ENCODE assay signal across 10 cellular contexts in the genomic region with DNA sequence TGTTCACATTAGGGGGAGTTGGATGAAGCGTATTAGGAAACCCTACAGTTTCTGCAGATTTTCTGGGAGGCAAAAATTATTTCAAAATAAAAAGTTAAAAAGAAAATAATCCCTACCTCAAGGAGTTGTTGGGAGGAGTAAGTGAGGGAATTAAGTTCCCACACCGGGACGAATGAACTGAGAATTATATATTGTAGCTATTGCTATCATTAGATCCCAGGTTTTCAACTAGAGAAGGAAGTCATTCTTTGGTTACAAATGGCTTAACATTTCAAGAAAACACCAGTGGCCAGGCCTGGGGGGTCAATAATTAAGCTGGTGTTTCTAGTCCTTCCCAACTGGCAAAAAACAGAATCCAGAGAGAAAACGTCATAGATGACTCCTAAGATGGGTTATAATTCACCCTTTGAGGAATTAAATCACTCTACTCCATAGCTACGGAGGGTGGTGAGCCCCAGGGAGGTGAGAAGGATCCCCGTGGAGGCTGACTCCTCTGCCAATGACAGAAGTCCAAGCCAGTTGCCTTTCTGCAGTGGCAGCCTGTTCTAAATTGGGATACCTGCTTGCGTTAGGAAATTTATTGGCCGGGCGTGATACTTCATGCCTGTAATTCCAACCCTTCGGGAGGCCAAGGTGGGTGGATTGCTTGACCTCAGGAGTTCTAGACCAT. TPM values are rescaled to one million over a fixed set of nuclear protein-coding genes. Genes with fewer than 3 reads are reported as not detected.
DNase-seq lines count a peak whose midpoint lies in the region; ATAC-seq and TF ChIP-seq lines count a peak whose summit lies in the region.
"Had no signal": no experiment of that assay in that cellular context is flagged by ENCODE, and none has a peak within 500 bp of the region (broad histone marks: within the 10 kb centered on the region; RNA-seq: fewer than 3 reads in every experiment).

No MANE protein-coding gene starts in this region.

- DNase-seq in T-helper 2 cell treated with Interferon-gamma antibody and Interleukin-4, amounts not matched to agents 5 μg/mL and 100 μg/mL, for 36 hours (ENCODE audit: low spot score) = no peak
- DNase-seq in T-helper 2 cell = no peak
- DNase-seq in activated CD8-positive, alpha-beta T cell treated with anti-CD3 and anti-CD28 coated beads, Interleukin-2, amount 10 ng/mL, durations not matched to agents 7 days and 5 days = no peak
- peak in 1 of 2 donors; percentile 35 for DNase-seq in heart right ventricle
- peak; percentile 79 for DNase-seq in renal cortical epithelial cell (ENCODE audit: low read depth)
- no peak for DNase-seq in GM20000 (ENCODE audit: low spot score)
- DNase-seq in activated CD4-positive, alpha-beta T cell treated with anti-CD3 and anti-CD28 coated beads for 1 hour = no peak
- DNase-seq in activated CD4-positive, alpha-beta T cell treated with anti-CD3 and anti-CD28 coated beads, Interleukin-2, amount 10 ng/mL, durations not matched to agents 24 days and 14 days = no peak
- DNase-seq: activated gamma-delta T cell treated with Interleukin-2 at 50 U/mL for 16 hours, NCI-H1417 treated with DMSO at 0.1 percent for 48 hours had no signal

- peak overlapping the region; percentile 47 for H3K27ac Mint-ChIP-seq in T-helper 2 cell treated with Interferon-gamma antibody and Interleukin-4, amounts not matched to agents 5 μg/mL and 100 μg/mL, for 36 hours
- H3K27ac Mint-ChIP-seq in activated CD8-positive, alpha-beta T cell treated with anti-CD3 and anti-CD28 coated beads, Interleukin-2, amount 10 ng/mL, durations not matched to agents 7 days and 5 days = no peak overlapping the region
- no peak overlapping the region for H3K27ac Mint-ChIP-seq in activated CD4-positive, alpha-beta T cell treated with anti-CD3 and anti-CD28 coated beads, Interleukin-2, amount 10 ng/mL, durations not matched to agents 24 days and 14 days

- no peaks in the 10 kb centered on the region for H3K9me3 ChIP-seq in heart right ventricle

- H3K4me3 ChIP-seq in heart right ventricle = no peak overlapping the region

- TF ChIP-seq CTCF in heart right ventricle (IDR thresholded peaks at IDR 0.05) (no peak), GM20000 (IDR thresholded peaks at IDR 0.05; ENCODE audit: extremely low read depth, missing control alignments) (no peak)

- peaks cover 7% of the 10 kb centered on the region for H3K4me1 Mint-ChIP-seq in T-helper 2 cell treated with Interferon-gamma antibody and Interleukin-4, amounts not matched to agents 5 μg/mL and 100 μg/mL, for 36 hours (ENCODE audit: low read depth)
- peaks cover 16% of the 10 kb centered on the region for H3K4me1 Mint-ChIP-seq in activated CD8-positive, alpha-beta T cell treated with anti-CD3 and anti-CD28 coated beads, Interleukin-2, amount 10 ng/mL, durations not matched to agents 7 days and 5 days (ENCODE audit: low read depth)
- H3K4me1 Mint-ChIP-seq in activated CD4-positive, alpha-beta T cell treated with anti-CD3 and anti-CD28 coated beads, Interleukin-2, amount 10 ng/mL, durations not matched to agents 24 days and 14 days = peaks cover 11% of the 10 kb centered on the region

- no peaks in the 10 kb centered on the region for H3K27me3 ChIP-seq in heart right ventricle

- whole genome bisulfite sequencing in heart right ventricle, 2 donors = 53 to 54% methylated on average over 10 of the region's 10 CpGs

- intact Hi-C loops in heart right ventricle (cut with DNase I) = loop anchor here in 3 of 10 donors (2.0 to 5.0 kb wide), 2 partner anchors 51 to 53 kb away; a partner anchor contains a TSS
- intact Hi-C loops in activated CD4-positive, alpha-beta T cell treated with anti-CD3 and anti-CD28 coated beads, Interleukin-2, amount 10 ng/mL, durations not matched to agents 24 days and 14 days (cut with micrococcal nuclease) = no loop called here

- no peaks in the 10 kb centered on the region for H3K27me3 Mint-ChIP-seq in T-helper 2 cell treated with Interferon-gamma antibody and Interleukin-4, amounts not matched to agents 5 μg/mL and 100 μg/mL, for 36 hours (ENCODE audit: low read depth)
- no peaks in the 10 kb centered on the region for H3K27me3 Mint-ChIP-seq in activated CD8-positive, alpha-beta T cell treated with anti-CD3 and anti-CD28 coated beads, Interleukin-2, amount 10 ng/mL, durations not matched to agents 7 days and 5 days (ENCODE audit: low read depth)
- no peaks in the 10 kb centered on the region for H3K27me3 Mint-ChIP-seq in activated CD4-positive, alpha-beta T cell treated with anti-CD3 and anti-CD28 coated beads, Interleukin-2, amount 10 ng/mL, durations not matched to agents 24 days and 14 days

- no peaks in the 10 kb centered on the region for H3K9me3 Mint-ChIP-seq in T-helper 2 cell treated with Interferon-gamma antibody and Interleukin-4, amounts not matched to agents 5 μg/mL and 100 μg/mL, for 36 hours
- no peaks in the 10 kb centered on the region for H3K9me3 Mint-ChIP-seq in activated CD8-positive, alpha-beta T cell treated with anti-CD3 and anti-CD28 coated beads, Interleukin-2, amount 10 ng/mL, durations not matched to agents 7 days and 5 days (ENCODE audit: insufficient read depth)
- no peaks in the 10 kb centered on the region for H3K9me3 Mint-ChIP-seq in activated CD4-positive, alpha-beta T cell treated with anti-CD3 and anti-CD28 coated beads, Interleukin-2, amount 10 ng/mL, durations not matched to agents 24 days and 14 days

- H3K36me3 Mint-ChIP-seq in T-helper 2 cell treated with Interferon-gamma antibody and Interleukin-4, amounts not matched to agents 5 μg/mL and 100 μg/mL, for 36 hours (ENCODE audit: low read depth) = peaks cover 19% of the 10 kb centered on the region
- H3K36me3 Mint-ChIP-seq in activated CD8-positive, alpha-beta T cell treated with anti-CD3 and anti-CD28 coated beads, Interleukin-2, amount 10 ng/mL, durations not matched to agents 7 days and 5 days (ENCODE audit: low read depth) = peaks cover 27% of the 10 kb centered on the region
- H3K36me3 Mint-ChIP-seq in activated CD4-positive, alpha-beta T cell treated with anti-CD3 and anti-CD28 coated beads, Interleukin-2, amount 10 ng/mL, durations not matched to agents 24 days and 14 days (ENCODE audit: low read depth) = peaks cover 24% of the 10 kb centered on the region

- CTCF ChIA-PET in activated CD8-positive, alpha-beta T cell treated with anti-CD3 and anti-CD28 coated beads, Interleukin-2, amount 10 ng/mL, durations not matched to agents 7 days and 5 days (lab: Charles Lee) = interaction anchor here (1.0 to 1.1 kb wide), 2 partner anchors 35 to 37 kb away, joined by 3 to 5 read pairs; no protein-coding TSS in a partner anchor

- H3K36me3 ChIP-seq in heart right ventricle = peaks cover 0 to 46% (median 25%) of the 10 kb centered on the region in 9 donors

- peak overlapping the region; percentile 2 to 89 (median 78) for H3K27ac ChIP-seq in heart right ventricle

- no peak for ATAC-seq in activated CD8-positive, alpha-beta T cell treated with anti-CD3 and anti-CD28 coated beads, Interleukin-2, amount 10 ng/mL, durations not matched to agents 7 days and 5 days
- peak in 5 of 8 donors; percentile 2 to 49 (median 21) for ATAC-seq in heart right ventricle

- H3K4me1 ChIP-seq in heart right ventricle = peaks cover 7 to 39% (median 20%) of the 10 kb centered on the region in 9 donors

- POLR2A ChIA-PET in activated CD8-positive, alpha-beta T cell treated with anti-CD3 and anti-CD28 coated beads, Interleukin-2, amount 10 ng/mL, durations not matched to agents 7 days and 5 days (lab: Charles Lee) = no interaction called here

- peak overlapping the region; percentile 37 for H3K4me3 Mint-ChIP-seq in T-helper 2 cell treated with Interferon-gamma antibody and Interleukin-4, amounts not matched to agents 5 μg/mL and 100 μg/mL, for 36 hours
- peak overlapping the region; percentile 23 for H3K4me3 Mint-ChIP-seq in activated CD8-positive, alpha-beta T cell treated with anti-CD3 and anti-CD28 coated beads, Interleukin-2, amount 10 ng/mL, durations not matched to agents 7 days and 5 days
- no peak overlapping the region for H3K4me3 Mint-ChIP-seq in activated CD4-positive, alpha-beta T cell treated with anti-CD3 and anti-CD28 coated beads, Interleukin-2, amount 10 ng/mL, durations not matched to agents 24 days and 14 days

RNA-seq across cellular contexts. Expression of a gene that starts 1.2 kb away (rescaled TPM):
- total RNA-seq in activated CD8-positive, alpha-beta T cell treated with anti-CD3 and anti-CD28 coated beads, Interleukin-2, amount 10 ng/mL, durations not matched to agents 7 days and 5 days = 10 to 100 TPM; 49.6 to 54.9 TPM
- 10 to 100 TPM; 14.2 to 48.5 (median 21.1) TPM for total RNA-seq in heart right ventricle
- polyA plus RNA-seq in heart right ventricle = 100 to 1,000 TPM in 1 of 2 donors, 10 to 100 TPM in 1; 28.2 to 211 TPM
- 52.1 and 140 TPM in 2 replicates for total RNA-seq in renal cortical epithelial cell
- 85.2 and 90.8 TPM in 2 replicates for total RNA-seq in activated CD4-positive, alpha-beta T cell treated with anti-CD3 and anti-CD28 coated beads, Interleukin-2, amount 10 ng/mL, durations not matched to agents 24 days and 14 days

RNA-seq across cellular contexts. Expression of a gene that starts 32.0 kb away (rescaled TPM):
- total RNA-seq in activated CD8-positive, alpha-beta T cell treated with anti-CD3 and anti-CD28 coated beads, Interleukin-2, amount 10 ng/mL, durations not matched to agents 7 days and 5 days = 10 to 100 TPM; 19.4 to 20.2 TPM
- total RNA-seq in heart right ventricle = 10 to 100 TPM in 1 of 10 donors, 1 to 10 TPM in 9; 2.5 to 13.4 (median 6.1) TPM
- polyA plus RNA-seq in heart right ventricle = 1 to 10 TPM; 5.0 to 8.9 TPM
- total RNA-seq in renal cortical epithelial cell = 3.0 and 5.4 TPM in 2 replicates
- total RNA-seq in activated CD4-positive, alpha-beta T cell treated with anti-CD3 and anti-CD28 coated beads, Interleukin-2, amount 10 ng/mL, durations not matched to agents 24 days and 14 days = 12.5 and 13.5 TPM in 2 replicates

RNA-seq across cellular contexts. Expression of a gene that starts 52.3 kb away (rescaled TPM):
- 100 to 1,000 TPM in 1 of 2 experiments, 10 to 100 TPM in 1; 99.2 to 103 TPM for total RNA-seq in activated CD8-positive, alpha-beta T cell treated with anti-CD3 and anti-CD28 coated beads, Interleukin-2, amount 10 ng/mL, durations not matched to agents 7 days and 5 days
- total RNA-seq in heart right ventricle (10 to 100 TPM; 34.2 to 52.2 (median 45.0) TPM), renal cortical epithelial cell (21.5 and 37.4 TPM in 2 replicates)
- 10 to 100 TPM; 34.0 to 42.2 TPM for polyA plus RNA-seq in heart right ventricle
- 86.4 and 95.9 TPM in 2 replicates for total RNA-seq in activated CD4-positive, alpha-beta T cell treated with anti-CD3 and anti-CD28 coated beads, Interleukin-2, amount 10 ng/mL, durations not matched to agents 24 days and 14 days
